1 cellular context compared by ENCODE assay signal in the genomic region with DNA sequence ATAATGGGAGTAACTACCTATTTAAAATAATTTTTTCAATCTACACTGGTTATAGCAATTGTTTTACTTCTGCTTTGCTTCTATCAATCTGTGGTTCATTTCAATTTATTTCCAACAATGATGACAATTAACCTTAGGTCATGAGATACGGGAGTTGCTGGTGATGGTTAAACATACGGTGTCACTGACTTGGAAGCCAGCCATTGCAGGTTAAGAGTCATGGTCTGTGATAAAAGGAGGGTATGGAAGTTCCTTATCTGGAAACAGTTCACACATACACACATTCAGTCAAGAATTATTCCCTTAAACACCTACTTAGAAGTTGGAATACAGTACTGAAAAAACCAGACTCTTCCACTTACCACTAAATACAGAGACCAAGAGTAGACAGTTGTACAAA.
TF ChIP-seq lines count a peak whose summit lies in the region.

No MANE protein-coding gene starts in this region.

TF ChIP-seq in WTC11, 78 proteins besides CTCF, POLR2A, EP300 and RAD21 (continued from another document):
- TF ChIP-seq, protein P1, sequence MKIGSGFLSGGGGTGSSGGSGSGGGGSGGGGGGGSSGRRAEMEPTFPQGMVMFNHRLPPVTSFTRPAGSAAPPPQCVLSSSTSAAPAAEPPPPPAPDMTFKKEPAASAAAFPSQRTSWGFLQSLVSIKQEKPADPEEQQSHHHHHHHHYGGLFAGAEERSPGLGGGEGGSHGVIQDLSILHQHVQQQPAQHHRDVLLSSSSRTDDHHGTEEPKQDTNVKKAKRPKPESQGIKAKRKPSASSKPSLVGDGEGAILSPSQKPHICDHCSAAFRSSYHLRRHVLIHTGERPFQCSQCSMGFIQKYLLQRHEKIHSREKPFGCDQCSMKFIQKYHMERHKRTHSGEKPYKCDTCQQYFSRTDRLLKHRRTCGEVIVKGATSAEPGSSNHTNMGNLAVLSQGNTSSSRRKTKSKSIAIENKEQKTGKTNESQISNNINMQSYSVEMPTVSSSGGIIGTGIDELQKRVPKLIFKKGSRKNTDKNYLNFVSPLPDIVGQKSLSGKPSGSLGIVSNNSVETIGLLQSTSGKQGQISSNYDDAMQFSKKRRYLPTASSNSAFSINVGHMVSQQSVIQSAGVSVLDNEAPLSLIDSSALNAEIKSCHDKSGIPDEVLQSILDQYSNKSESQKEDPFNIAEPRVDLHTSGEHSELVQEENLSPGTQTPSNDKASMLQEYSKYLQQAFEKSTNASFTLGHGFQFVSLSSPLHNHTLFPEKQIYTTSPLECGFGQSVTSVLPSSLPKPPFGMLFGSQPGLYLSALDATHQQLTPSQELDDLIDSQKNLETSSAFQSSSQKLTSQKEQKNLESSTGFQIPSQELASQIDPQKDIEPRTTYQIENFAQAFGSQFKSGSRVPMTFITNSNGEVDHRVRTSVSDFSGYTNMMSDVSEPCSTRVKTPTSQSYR (CRISPR knock-in tag; IDR thresholded peaks at IDR 0.05): no peak
TF ChIP-seq in WTC11: peak in this region for 0.
